8 cellular contexts compared by ENCODE assay signal in genomic region chr1:234231061-234231892, GRCh38.
DNase-seq lines count a peak whose midpoint lies in the region; ATAC-seq and TF ChIP-seq lines count a peak whose summit lies in the region.

No MANE protein-coding gene starts in this region.

- H3K27me3 Mint-ChIP-seq in Calu3 (ENCODE audit: unreplicated experiment): peaks cover 45% of the 10 kb centered on the region
- H3K27me3 Mint-ChIP-seq in H9 (ENCODE audit: low read depth): peaks cover 37% of the 10 kb centered on the region
- H3K27me3 Mint-ChIP-seq in activated naive CD4-positive, alpha-beta T cell treated with anti-CD3 and anti-CD28 coated beads for 36 hours (ENCODE audit: low read depth): peaks cover 26% of the 10 kb centered on the region

- H3K4me1 ChIP-seq in H9 (ENCODE audit: insufficient read depth, low read length): peaks cover 7% of the 10 kb centered on the region; the same call in 1 of the 2 replicates
- no peaks in the 10 kb centered on the region for H3K4me1 ChIP-seq in mucosa of descending colon (ENCODE audit: low read depth)

- H3K18ac ChIP-seq in H9 (ENCODE audit: insufficient read length, low read depth, low read length): no peak overlapping the region

- peak; percentile 12 for TF ChIP-seq CTCF in Calu3 (IDR thresholded peaks at IDR 0.05; ENCODE audit: unreplicated experiment)
- peak; percentile 70 for TF ChIP-seq CTCF in H9 (conservative IDR thresholded peaks at IDR 0.05)
- TF ChIP-seq CTCF in mucosa of descending colon (IDR thresholded peaks at IDR 0.05): no peak
- TF ChIP-seq CTCF in GM10266 (IDR thresholded peaks at IDR 0.05; ENCODE audit: control insufficient read depth, insufficient read depth, low read depth, missing control alignments): no peak

- no peaks in the 10 kb centered on the region for H3K79me2 ChIP-seq in H9 (ENCODE audit: insufficient read depth, low read length)

- no peak overlapping the region for H4K5ac ChIP-seq in H9 (ENCODE audit: insufficient read length, low read depth, low read length)

- H3K27ac ChIP-seq in H9 (ENCODE audit: insufficient read length, low read depth, low read length): no peak overlapping the region

- no peak overlapping the region for H4K91ac ChIP-seq in H9 (ENCODE audit: insufficient read length, low read depth, low read length)

- no peak overlapping the region for H2AK5ac ChIP-seq in H9 (ENCODE audit: insufficient read length, low read length)

- no peaks in the 10 kb centered on the region for H3K23me2 ChIP-seq in H9 (ENCODE audit: insufficient read length, low read depth, low read length, poor library complexity, severe bottlenecking)

- H2BK12ac ChIP-seq in H9 (ENCODE audit: insufficient read length, low read depth, low read length): no peak overlapping the region

- ATAC-seq in mucosa of descending colon (peak; percentile 31), HG02798 (IDR thresholded peaks at IDR 0.05; ENCODE audit: poor library complexity, unreplicated experiment) (no peak), HG02884 (IDR thresholded peaks at IDR 0.05; ENCODE audit: unreplicated experiment) (no peak)

- H2BK5ac ChIP-seq in H9 (ENCODE audit: insufficient read length, low read length): no peak overlapping the region

- H3K4me3 Mint-ChIP-seq in Calu3 (ENCODE audit: low read depth, unreplicated experiment) (no peak overlapping the region), H9 (no peak overlapping the region)
- H3K4me3 Mint-ChIP-seq in activated naive CD4-positive, alpha-beta T cell treated with anti-CD3 and anti-CD28 coated beads for 36 hours: peak overlapping the region; percentile 30

- no peak overlapping the region for H2BK120ac ChIP-seq in H9 (ENCODE audit: low read depth, low read length, poor library complexity, severe bottlenecking)

- no peak overlapping the region for H2BK20ac ChIP-seq in H9 (ENCODE audit: low read depth, low read length, poor library complexity, severe bottlenecking)

- H3K9ac ChIP-seq in H9 (ENCODE audit: extremely low read depth, insufficient read length, low read length): no peak overlapping the region

- H4K8ac ChIP-seq in H9 (replicated peaks; ENCODE audit: insufficient read length, low read depth, low read length): no peak overlapping the region

- H3K27me3 ChIP-seq in H9 (ENCODE audit: insufficient read depth, low read length): no peaks in the 10 kb centered on the region

- no peaks in the 10 kb centered on the region for H4K20me1 ChIP-seq in H9 (ENCODE audit: control insufficient read depth, insufficient read depth, insufficient read length)

- intact Hi-C loops in Calu3 (cut with micrococcal nuclease; ENCODE audit: unreplicated experiment) (no loop called here), mucosa of descending colon (cut with DNase I, micrococcal nuclease) (no loop called here)
- intact Hi-C loops in activated naive CD4-positive, alpha-beta T cell treated with anti-CD3 and anti-CD28 coated beads for 36 hours (cut with micrococcal nuclease): no loop called here

- H3K27ac Mint-ChIP-seq in Calu3 (ENCODE audit: unreplicated experiment) (no peak overlapping the region), H9 (no peak overlapping the region)
- no peak overlapping the region for H3K27ac Mint-ChIP-seq in activated naive CD4-positive, alpha-beta T cell treated with anti-CD3 and anti-CD28 coated beads for 36 hours

- H3K4ac ChIP-seq in H9 (ENCODE audit: low read depth, low read length): no peak overlapping the region

- no CpG with 5 or more reads among the region's 55 CpGs for WGBS in H9 (ENCODE audit: extremely low coverage, insufficient read length, low lambda C conversion rate)

- H2AFZ ChIP-seq in H9 (ENCODE audit: low read length): no peak overlapping the region

- DNase-seq in Calu3 (no peak), H9 (peak; percentile 86), mucosa of descending colon (no peak), KG1 (lab: John Stamatoyannopoulos, UW) (no peak), GM10266 (ENCODE audit: extremely low spot score) (no peak)
- DNase-seq in activated naive CD4-positive, alpha-beta T cell treated with anti-CD3 and anti-CD28 coated beads for 36 hours: peak; percentile 16

- H3K9me3 ChIP-seq in H9 (ENCODE audit: control insufficient read depth, low read depth, low read length) (no peaks in the 10 kb centered on the region), mucosa of descending colon (no peaks in the 10 kb centered on the region)

- BruUV-seq in Calu3 (replicated peaks; lab: Mats Ljungman, UMichigan): no TSS peak

- no peak overlapping the region for H3T11ph ChIP-seq in H9 (ENCODE audit: low read length)

- H3K79me1 ChIP-seq in H9 (ENCODE audit: insufficient read depth, low read depth, low read length, poor library complexity, severe bottlenecking): no peaks in the 10 kb centered on the region

- no peak overlapping the region for H3K14ac ChIP-seq in H9 (ENCODE audit: insufficient read depth, low read length)

- no peak overlapping the region for H3K4me3 ChIP-seq in mucosa of descending colon

- H2BK15ac ChIP-seq in H9 (ENCODE audit: low read depth, low read length): no peak overlapping the region

- no peak overlapping the region for H3K23ac ChIP-seq in H9 (ENCODE audit: insufficient read length, low read depth, low read length)

- H3K36me3 Mint-ChIP-seq in Calu3 (ENCODE audit: insufficient read depth, unreplicated experiment) (no peaks in the 10 kb centered on the region), H9 (ENCODE audit: insufficient read depth in 1 of 3, low read depth in 3 of 3) (no peaks in the 10 kb centered on the region)
- no peaks in the 10 kb centered on the region for H3K36me3 Mint-ChIP-seq in activated naive CD4-positive, alpha-beta T cell treated with anti-CD3 and anti-CD28 coated beads for 36 hours (ENCODE audit: low read depth)

- H3K36me3 ChIP-seq in mucosa of descending colon (ENCODE audit: low read depth): no peaks in the 10 kb centered on the region

- CTCF ChIA-PET in Calu3 (lab: Charles Lee): interaction anchor here (0.6 kb wide), 1 partner anchor 89 kb away, joined by 3 read pairs; no protein-coding TSS in a partner anchor
- CTCF ChIA-PET in activated naive CD4-positive, alpha-beta T cell treated with anti-CD3 and anti-CD28 coated beads for 36 hours (lab: Charles Lee): interaction anchor here (0.6 to 2.0 kb wide), 5 partner anchors 18 to 205 kb away, joined by 3 to 9 read pairs (median 4); no protein-coding TSS in a partner anchor

- no peaks in the 10 kb centered on the region for H3K4me1 Mint-ChIP-seq in Calu3 (ENCODE audit: low read depth, unreplicated experiment)
- peaks cover 18 to 22% of the 10 kb centered on the region in 2 experiments for H3K4me1 Mint-ChIP-seq in H9
- peaks cover 13% of the 10 kb centered on the region for H3K4me1 Mint-ChIP-seq in activated naive CD4-positive, alpha-beta T cell treated with anti-CD3 and anti-CD28 coated beads for 36 hours (ENCODE audit: low read depth)

- H3K4me2 ChIP-seq in H9 (ENCODE audit: insufficient read depth, insufficient read length, low read length): no peak overlapping the region

- H3K9me3 Mint-ChIP-seq in Calu3 (ENCODE audit: low read depth, unreplicated experiment): no peaks in the 10 kb centered on the region
- no peaks in the 10 kb centered on the region; a peak in 1 of 5 replicates for H3K9me3 Mint-ChIP-seq in H9
- H3K9me3 Mint-ChIP-seq in activated naive CD4-positive, alpha-beta T cell treated with anti-CD3 and anti-CD28 coated beads for 36 hours: no peaks in the 10 kb centered on the region

- H3K56ac ChIP-seq in H9 (ENCODE audit: insufficient read length, low read depth, low read length): no peak overlapping the region

Comparison
In these comparisons a context has a peak if more than half of its experiments do, and no peak if none do; other contexts are left out.
1. DNase-seq: peak in H9 (single experiment) and activated naive CD4-positive, alpha-beta T cell treated with anti-CD3 and anti-CD28 coated beads for 36 hours (single experiment); none in Calu3 (single experiment), mucosa of descending colon (0 of 3), KG1 (single experiment) and GM10266 (single experiment).
2. CTCF ChIP-seq: peak in Calu3 (single experiment) and H9 (single experiment); none in mucosa of descending colon (single experiment) and GM10266 (single experiment).